9 cellular contexts compared by ENCODE assay signal in the genomic region with DNA sequence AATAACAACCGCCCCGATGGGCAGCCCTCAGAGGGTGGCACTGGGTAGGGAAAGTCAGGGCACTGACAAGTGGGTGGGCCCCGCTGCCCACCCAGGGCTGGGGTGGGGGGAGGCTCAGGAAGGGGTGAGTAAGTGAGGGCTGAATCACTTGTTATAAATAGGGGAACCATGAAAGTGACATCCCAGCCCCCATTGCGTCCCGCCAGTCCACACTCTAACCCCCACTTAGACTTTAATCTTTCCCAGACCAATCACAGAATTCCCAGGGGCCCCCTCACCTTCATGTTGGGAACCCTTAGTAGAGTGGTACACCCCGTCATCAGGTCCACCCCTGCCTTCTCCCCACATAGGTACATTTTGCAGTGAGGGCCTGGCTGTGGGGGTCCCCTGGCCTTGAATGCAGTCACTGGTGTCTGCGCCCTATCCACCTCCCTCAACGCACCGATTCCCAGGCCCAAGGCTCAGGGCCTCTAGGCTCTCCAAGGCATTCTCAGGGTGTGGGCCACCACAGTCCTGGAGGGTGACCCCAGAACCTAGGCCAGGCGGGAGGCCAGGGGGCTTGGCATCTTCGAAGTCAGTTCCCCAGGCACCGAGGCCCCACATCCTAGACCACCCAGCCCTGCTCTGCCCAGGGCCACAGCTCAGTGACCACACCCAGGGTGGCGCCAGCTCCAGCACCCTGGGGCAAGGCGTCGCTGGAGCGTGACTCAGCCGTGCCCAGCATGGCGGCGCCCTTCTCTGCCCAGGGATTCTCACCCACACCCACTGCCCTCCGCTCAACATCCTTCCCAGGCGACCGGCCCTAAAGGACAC. TPM values are rescaled to one million over a fixed set of nuclear protein-coding genes. Genes with fewer than 3 reads are reported as not detected.
DNase-seq lines count a peak whose midpoint lies in the region; ATAC-seq and TF ChIP-seq lines count a peak whose summit lies in the region.
"Had no signal": no experiment of that assay in that cellular context is flagged by ENCODE, and none has a peak within 500 bp of the region (broad histone marks: within the 10 kb centered on the region; RNA-seq: fewer than 3 reads in every experiment).

No MANE protein-coding gene starts in this region.

- H3K4me3 ChIP-seq in PC-3 (ENCODE audit: low read length) (peak overlapping the region; percentile 82), hepatocyte (peak overlapping the region; percentile 98)

- 87% methylated on average over 21 of the region's 22 CpGs for WGBS in hepatocyte (ENCODE audit: low lambda C conversion rate, missing lambda C conversion rate)

- H3K4me1 Mint-ChIP-seq in stimulated activated naive B cell treated with anti-CD40 and anti-IgM and Interleukin-4, amounts not matched to agents 10 μg/mL and 1 μg/mL and 100 μg/mL, for 72 hours, result peaks cover 48 to 87% of the 10 kb centered on the region in 2 donors

- H2AFZ ChIP-seq in PC-3 (ENCODE audit: low read length) (no peak overlapping the region), hepatocyte (no peak overlapping the region)

- H3K9ac ChIP-seq in PC-3 (ENCODE audit: low read length), result peak overlapping the region; percentile 93

- H3K27ac ChIP-seq in PC-3 (ENCODE audit: low read length), result peak overlapping the region; percentile 96
- peak overlapping the region; percentile 94 for H3K27ac ChIP-seq in hepatocyte
- H3K27ac ChIP-seq: VCaP had no signal

- H3K27me3 ChIP-seq in PC-3 (ENCODE audit: low read length), result no peaks in the 10 kb centered on the region
- H3K27me3 ChIP-seq in hepatocyte, result no peaks in the 10 kb centered on the region

- intact Hi-C loops in PC-3 (cut with micrococcal nuclease), result loop anchor here (1.0 to 10.0 kb wide), 3 partner anchors 22 to 675 kb away; no protein-coding TSS in a partner anchor

- H4K20me1 ChIP-seq in PC-3 (ENCODE audit: low read length) (peaks cover 44% of the 10 kb centered on the region), hepatocyte (ENCODE audit: insufficient read depth, poor library complexity, severe bottlenecking) (peaks cover 71% of the 10 kb centered on the region)

- H3K9me3 ChIP-seq in PC-3 (ENCODE audit: low read length), result no peaks in the 10 kb centered on the region
- H3K9me3 ChIP-seq in hepatocyte (ENCODE audit: low read depth), result no peaks in the 10 kb centered on the region

- TF ChIP-seq POLR2A in GM18505 (IDR thresholded peaks at IDR 0.05; ENCODE audit: borderline replicate concordance, extremely low read depth, insufficient read depth, insufficient read length), result no peak

- CTCF ChIA-PET in PC-3 (lab: Charles Lee), result interaction anchor here (0.6 to 2.0 kb wide), 2 partner anchors 22 to 42 kb away, joined by 3 to 11 read pairs; no protein-coding TSS in a partner anchor

- no peaks in the 10 kb centered on the region for H3K27me3 Mint-ChIP-seq in stimulated activated naive B cell treated with anti-CD40 and anti-IgM and Interleukin-4, amounts not matched to agents 10 μg/mL and 1 μg/mL and 100 μg/mL, for 72 hours

- peak overlapping the region; percentile 94 for H3K4me2 ChIP-seq in PC-3 (ENCODE audit: low read length)
- peak overlapping the region; percentile 91 for H3K4me2 ChIP-seq in hepatocyte

- H3K4me1 ChIP-seq in PC-3 (ENCODE audit: insufficient read depth, low read length) (peaks cover 64% of the 10 kb centered on the region), hepatocyte (ENCODE audit: insufficient read depth) (peaks cover 49% of the 10 kb centered on the region)

- ATAC-seq in GM18505 (IDR thresholded peaks at IDR 0.05; ENCODE audit: unreplicated experiment) (peak; percentile 19), PC-3 (peak; percentile 36), HG03571 (IDR thresholded peaks at IDR 0.05; ENCODE audit: unreplicated experiment) (no peak)
- ATAC-seq in stimulated activated naive B cell treated with anti-CD40 and anti-IgM and Interleukin-4, amounts not matched to agents 10 μg/mL and 1 μg/mL and 100 μg/mL, for 72 hours (replicated peaks), result peak; percentile 14 to 17

- no peaks in the 10 kb centered on the region for H3K9me3 Mint-ChIP-seq in stimulated activated naive B cell treated with anti-CD40 and anti-IgM and Interleukin-4, amounts not matched to agents 10 μg/mL and 1 μg/mL and 100 μg/mL, for 72 hours

- no TSS peak for BruUV-seq in PC-3 (replicated peaks; lab: Mats Ljungman, UMichigan)

- peaks cover 83% of the 10 kb centered on the region for H3K79me2 ChIP-seq in PC-3 (ENCODE audit: low read length)
- H3K79me2 ChIP-seq in hepatocyte, result peaks cover 70% of the 10 kb centered on the region

- DNase-seq in PC-3 (peak; percentile 95), amniotic stem cell (lab: John Stamatoyannopoulos, UW) (peak; percentile 66), hepatocyte (ENCODE audit: low spot score) (peak; percentile 28), NCI-H187 (lab: John Stamatoyannopoulos, UW) (no peak), SKM-1 treated with dmso at 0.1 percent for 144 hours (lab: John Stamatoyannopoulos, UW; ENCODE audit: unreplicated experiment) (no peak)
- no peak for DNase-seq in stimulated activated naive B cell treated with anti-CD40 and anti-IgM and Interleukin-4, amounts not matched to agents 10 μg/mL and 1 μg/mL and 100 μg/mL, for 72 hours

- POLR2A ChIA-PET in PC-3 (lab: Charles Lee; ENCODE audit: unreplicated experiment), result interaction anchor here (0.6 to 1.6 kb wide), 8 partner anchors 9 to 542 kb away, joined by 3 to 35 read pairs (median 12); no protein-coding TSS in a partner anchor

- peak overlapping the region; percentile 98 for H3K27ac Mint-ChIP-seq in stimulated activated naive B cell treated with anti-CD40 and anti-IgM and Interleukin-4, amounts not matched to agents 10 μg/mL and 1 μg/mL and 100 μg/mL, for 72 hours

- peak overlapping the region; percentile 95 for H3K4me3 Mint-ChIP-seq in stimulated activated naive B cell treated with anti-CD40 and anti-IgM and Interleukin-4, amounts not matched to agents 10 μg/mL and 1 μg/mL and 100 μg/mL, for 72 hours

- H3K36me3 Mint-ChIP-seq in stimulated activated naive B cell treated with anti-CD40 and anti-IgM and Interleukin-4, amounts not matched to agents 10 μg/mL and 1 μg/mL and 100 μg/mL, for 72 hours, result peaks cover 14 to 49% of the 10 kb centered on the region in 2 donors

- peaks cover 30% of the 10 kb centered on the region for H3F3A ChIP-seq in PC-3 (ENCODE audit: low read length, unreplicated experiment)

- TF ChIP-seq CTCF in PC-3 (conservative IDR thresholded peaks at IDR 0.05; ENCODE audit: low read depth, low read length) (0 out of 2 replicates have a peak, but pooled peaks have one; percentile 16), hepatocyte (IDR thresholded peaks at IDR 0.05; ENCODE audit: poor library complexity) (no peak)

- H3K9me2 ChIP-seq in PC-3 (replicated peaks; ENCODE audit: low read length), result no peaks in the 10 kb centered on the region
- H3K9me2 ChIP-seq in hepatocyte (replicated peaks; ENCODE audit: insufficient read depth), result no peaks in the 10 kb centered on the region

- H3K36me3 ChIP-seq in PC-3 (ENCODE audit: low read depth, low read length) (peaks cover 39% of the 10 kb centered on the region), hepatocyte (replicated peaks; ENCODE audit: insufficient read depth, low read depth) (no peaks in the 10 kb centered on the region)

RNA-seq across cellular contexts. Expression of gene NANOS3, which starts 36.8 kb away (rescaled TPM):
- total RNA-seq in PC-3 (2014; rRNA removed), result 1.7 TPM in 1 of 2 replicates, not detected in the other
- 0.60 TPM in 1 of 2 replicates, not detected in the other for total RNA-seq in hepatocyte
- 2.1 and 4.0 TPM in 2 replicates for polyA plus RNA-seq in hepatocyte

RNA-seq across cellular contexts. Expression of gene ZSWIM4, which starts 44.9 kb away (rescaled TPM):
- 8.0 and 11.4 TPM in 2 replicates for total RNA-seq in PC-3 (2014; rRNA removed)
- 3.1 and 3.7 TPM in 2 replicates for total RNA-seq in hepatocyte
- 2.8 and 3.5 TPM in 2 replicates for polyA plus RNA-seq in hepatocyte

Comparison
In these comparisons a context has a peak if more than half of its experiments do, and no peak if none do; other contexts are left out.
1. DNase-seq: peak in PC-3 (single experiment), amniotic stem cell (single experiment) and hepatocyte (single experiment); none in stimulated activated naive B cell treated with anti-CD40 and anti-IgM and Interleukin-4, amounts not matched to agents 10 μg/mL and 1 μg/mL and 100 μg/mL, for 72 hours (single experiment), NCI-H187 (0 of 2) and SKM-1 treated with dmso at 0.1 percent for 144 hours (single experiment).